In genomic region chr17:47840742-47841487, GRCh38 we compare ENCODE assay signal across 8 cellular contexts. TPM values are rescaled to one million over a fixed set of nuclear protein-coding genes. Genes with fewer than 3 reads are reported as not detected.
DNase-seq lines count a peak whose midpoint lies in the region; ATAC-seq and TF ChIP-seq lines count a peak whose summit lies in the region.

TSS of gene SCRN2 (minus strand) at chr17:47841273. CDS start at chr17:47840843, 430 bp downstream.

- no peaks in the 10 kb centered on the region for H3K36me3 Mint-ChIP-seq in CD4-positive, alpha-beta T cell (ENCODE audit: low read depth)

- in situ Hi-C loops in endometrial microvascular endothelial cells (cut with HindIII; ENCODE audit: inconsistent ontology term, low pct_unique_long_range_greater_than_20kb, low sequenced_read_pairs) = no loop called here

- H3K27ac ChIP-seq in CD4-positive, alpha-beta T cell (ENCODE audit: low read depth, low read length) = peak within 1 kb of the TSS; percentile 47

- peak; percentile 89 for ATAC-seq in CD4-positive, alpha-beta T cell (ENCODE audit: poor library complexity)
- peak; percentile 86 for ATAC-seq in GM19397 (IDR thresholded peaks at IDR 0.05; ENCODE audit: unreplicated experiment)

- no peaks in the 10 kb centered on the region for H3K9me3 Mint-ChIP-seq in CD4-positive, alpha-beta T cell

- DNase-seq in CD4-positive, alpha-beta T cell = peak; percentile 70 to 88 (median 82)
- DNase-seq in HT-29 (ENCODE audit: low spot score) (peak; percentile 92), NOMO-1 treated with dmso at 0.1 percent for 144 hours (lab: John Stamatoyannopoulos, UW; ENCODE audit: unreplicated experiment) (peak; percentile 77), midbrain (lab: John Stamatoyannopoulos, UW) (peak; percentile 86)
- peak; percentile 47 for DNase-seq in activated CD8-positive, alpha-beta memory T cell treated with anti-CD3 and anti-CD28 coated beads, Interleukin-2, amount 50 U/mL, for 1 hour (ENCODE audit: extremely low read depth)
- DNase-seq in stimulated activated CD8-positive, alpha-beta memory T cell treated with anti-CD3 and anti-CD28 coated beads, Interleukin-2, amount 100 ng/mL, for 48 hours (ENCODE audit: low read depth in 2 of 2) = peak; percentile 82 to 89

- POLR2A ChIA-PET in CD4-positive, alpha-beta T cell (lab: Charles Lee) = interaction anchor here (0.9 to 4.6 kb wide), 13 partner anchors 9 to 130 kb away, joined by 3 to 46 read pairs (median 5); partner anchors contain the start of genes CDK5RAP3, LRRC46, MRPL10 and OSBPL7

- H3K27me3 Mint-ChIP-seq in CD4-positive, alpha-beta T cell = peaks cover 22% of the 10 kb centered on the region

- H3K9me3 ChIP-seq in CD4-positive, alpha-beta T cell (ENCODE audit: control insufficient read depth, low read length) = no peaks in the 10 kb centered on the region

- peak within 1 kb of the TSS; percentile 41 for H3K27ac Mint-ChIP-seq in CD4-positive, alpha-beta T cell

- CTCF ChIA-PET in CD4-positive, alpha-beta T cell (lab: Charles Lee) = interaction anchor here (0.6 to 2.4 kb wide), 17 partner anchors 10 to 778 kb away, joined by 3 to 66 read pairs (median 6); partner anchors contain the start of genes CDK5RAP3, LRRC46, MRPL10 and OSBPL7

- TF ChIP-seq CTCF in CD4-positive, alpha-beta T cell (IDR thresholded peaks at IDR 0.05) = peak; percentile 93

- intact Hi-C loops in CD4-positive, alpha-beta T cell (cut with DNase I, micrococcal nuclease) = loop anchor here (1.0 to 10.0 kb wide), 5 partner anchors 49 to 778 kb away; partner anchors contain the start of genes CDK5RAP3 (in 1 of the 2), HOXB7 (in 1 of the 2) and HOXB8 (in 1 of the 2)

- H3K4me1 Mint-ChIP-seq in CD4-positive, alpha-beta T cell (ENCODE audit: low read depth) = peaks cover 26% of the 10 kb centered on the region

- peaks cover 17% of the 10 kb centered on the region for H3K27me3 ChIP-seq in CD4-positive, alpha-beta T cell (ENCODE audit: control insufficient read depth, insufficient read depth, low read length)

- peak within 1 kb of the TSS; percentile 94 for H3K4me3 Mint-ChIP-seq in CD4-positive, alpha-beta T cell

RNA-seq across cellular contexts. Expression of gene SCRN2, which starts in this region (rescaled TPM):
- total RNA-seq in CD4-positive, alpha-beta T cell = 10 to 100 TPM; 15.3 to 17.2 TPM
- 27.3 and 29.2 TPM in 2 replicates for total RNA-seq in HT-29 (2014; rRNA removed; shearing (Covaris generic))
- total RNA-seq in endometrial microvascular endothelial cells (ENCODE audit: inconsistent ontology term) = 32.3 TPM

Comparison
In these comparisons a context has a peak if more than half of its experiments do, and no peak if none do; other contexts are left out.
1. Peak in every context shown above with its lines: DNase-seq, ATAC-seq and H3K27ac ChIP-seq.